14 cellular contexts compared by ENCODE assay signal in the genomic region with DNA sequence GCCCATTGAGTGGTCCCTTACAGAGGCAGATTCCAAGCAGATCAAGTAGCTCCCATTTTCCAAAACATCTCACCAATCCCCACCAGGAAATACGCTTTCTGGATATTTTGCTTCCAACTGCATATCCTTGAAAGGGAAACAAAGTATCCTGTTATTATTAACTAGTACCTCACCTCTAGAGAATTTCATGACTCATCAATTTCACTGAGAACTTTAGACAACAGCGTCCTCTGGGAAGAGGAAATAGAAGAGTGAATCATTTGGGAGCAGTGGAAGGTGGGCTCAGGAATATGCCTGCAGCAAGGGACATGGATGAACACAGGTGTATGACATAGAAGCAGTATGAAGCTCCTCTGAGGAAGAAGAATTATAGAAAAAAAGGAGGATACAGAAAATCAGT.
DNase-seq lines count a peak whose midpoint lies in the region; ATAC-seq, FAIRE-seq and TF ChIP-seq lines count a peak whose summit lies in the region.
"Had no signal": no experiment of that assay in that cellular context is flagged by ENCODE, and none has a peak within 500 bp of the region (broad histone marks: within the 10 kb centered on the region; RNA-seq: fewer than 3 reads in every experiment).

No MANE protein-coding gene starts in this region.

- peaks cover 12% of the 10 kb centered on the region for H3K4me1 Mint-ChIP-seq in endothelial cell (ENCODE audit: unreplicated experiment)
- no peaks in the 10 kb centered on the region for H3K4me1 Mint-ChIP-seq in type B pancreatic cell (ENCODE audit: unreplicated experiment)
- H3K4me1 Mint-ChIP-seq: stimulated activated memory B cell treated with anti-CD40 and anti-IgM and Interleukin-4, amounts not matched to agents 10 μg/mL and 1 μg/mL and 100 μg/mL, for 72 hours had no signal

- peak overlapping the region; percentile 79 for H3K27ac Mint-ChIP-seq in endothelial cell (ENCODE audit: unreplicated experiment)
- no peak overlapping the region for H3K27ac Mint-ChIP-seq in type B pancreatic cell
- H3K27ac Mint-ChIP-seq: stimulated activated memory B cell treated with anti-CD40 and anti-IgM and Interleukin-4, amounts not matched to agents 10 μg/mL and 1 μg/mL and 100 μg/mL, for 72 hours had no signal

- H3K27me3 Mint-ChIP-seq in endothelial cell (ENCODE audit: unreplicated experiment), result peaks cover 3% of the 10 kb centered on the region
- H3K27me3 Mint-ChIP-seq in type B pancreatic cell, result peaks cover 3% of the 10 kb centered on the region
- H3K27me3 Mint-ChIP-seq: stimulated activated memory B cell treated with anti-CD40 and anti-IgM and Interleukin-4, amounts not matched to agents 10 μg/mL and 1 μg/mL and 100 μg/mL, for 72 hours had no signal

- TF ChIP-seq CTCF in BJ (IDR thresholded peaks at IDR 0.05; ENCODE audit: insufficient read depth, low read depth, low read length) (0 out of 2 replicates have a peak, but pooled peaks have one; percentile 27), endothelial cell (IDR thresholded peaks at IDR 0.05; ENCODE audit: unreplicated experiment) (no peak), type B pancreatic cell (conservative IDR thresholded peaks at IDR 0.05) (no peak), upper lobe of right lung (IDR thresholded peaks at IDR 0.05) (no peak)

- peaks cover 23% of the 10 kb centered on the region for H3K9me3 ChIP-seq in mesenchymal stem cell (ENCODE audit: control insufficient read depth, low read length)
- peaks cover 17% of the 10 kb centered on the region for H3K9me3 ChIP-seq in upper lobe of right lung
- H3K9me3 ChIP-seq: neutrophil had no signal

- H3K27me3 ChIP-seq in BJ (ENCODE audit: control insufficient read depth, insufficient read depth, low read length) (no peaks in the 10 kb centered on the region), mesenchymal stem cell (ENCODE audit: control insufficient read depth in 1 of 2, insufficient read depth in 1 of 2, low read length in 2 of 2) (no peaks in the 10 kb centered on the region), upper lobe of right lung (no peaks in the 10 kb centered on the region)
- H3K27me3 ChIP-seq: neutrophil had no signal

- peak overlapping the region; percentile 0 for H3K9ac ChIP-seq in mesenchymal stem cell (ENCODE audit: low read length)

- H3K79me1 ChIP-seq in mesenchymal stem cell (replicated peaks; ENCODE audit: low read length, poor library complexity, severe bottlenecking), result no peaks in the 10 kb centered on the region

- peak overlapping the region in 1 of 2 experiments; percentile 40 for H3K18ac ChIP-seq in mesenchymal stem cell (ENCODE audit: low read depth in 1 of 2, low read length in 2 of 2)

- no peak overlapping the region for H4K8ac ChIP-seq in mesenchymal stem cell (ENCODE audit: low read length)

- no peak overlapping the region for H2BK120ac ChIP-seq in mesenchymal stem cell (ENCODE audit: low read depth, low read length)

- H2BK5ac ChIP-seq in mesenchymal stem cell (ENCODE audit: low read depth, low read length, poor library complexity, severe bottlenecking), result peak overlapping the region; percentile 92

- H2BK15ac ChIP-seq in mesenchymal stem cell (ENCODE audit: low read depth, poor library complexity, severe bottlenecking), result no peak overlapping the region

- H2AFZ ChIP-seq in mesenchymal stem cell (ENCODE audit: low read depth, low read length), result peak overlapping the region; percentile 63

- no peak overlapping the region for H3K23ac ChIP-seq in mesenchymal stem cell (ENCODE audit: low read length in 2 of 2)

- no peak overlapping the region for H2BK12ac ChIP-seq in mesenchymal stem cell (ENCODE audit: low read length in 2 of 2)

- WGBS in mesenchymal stem cell, result 8% methylated on average over 2 of the region's 2 CpGs

- ATAC-seq in HG03432 (IDR thresholded peaks at IDR 0.05; ENCODE audit: unreplicated experiment) (no peak), upper lobe of right lung (no peak)
- ATAC-seq: lower lobe of right lung; stimulated activated memory B cell treated with anti-CD40 and anti-IgM and Interleukin-4, amounts not matched to agents 10 μg/mL and 1 μg/mL and 100 μg/mL, for 72 hours had no signal

- intact Hi-C loops in upper lobe of right lung (cut with DNase I), result no loop called here

- H3K36me3 Mint-ChIP-seq in endothelial cell (ENCODE audit: low read depth, unreplicated experiment), result peaks cover 5% of the 10 kb centered on the region
- no peaks in the 10 kb centered on the region for H3K36me3 Mint-ChIP-seq in type B pancreatic cell
- H3K36me3 Mint-ChIP-seq: stimulated activated memory B cell treated with anti-CD40 and anti-IgM and Interleukin-4, amounts not matched to agents 10 μg/mL and 1 μg/mL and 100 μg/mL, for 72 hours had no signal

- FAIRE-seq in RCC 7860 (lab: Jason Lieb, UNC), result peak; percentile 96

- CTCF ChIA-PET in BJ (lab: Yijun Ruan, JAX), result interaction anchor here (0.7 to 4.8 kb wide), 12 partner anchors 9 to 888 kb away, joined by 3 to 61 read pairs (median 6); partner anchors contain the start of gene FBXL7

- H3K27ac ChIP-seq in mesenchymal stem cell (ENCODE audit: low read length, poor library complexity, severe bottlenecking), result peak overlapping the region; percentile 95
- no peak overlapping the region for H3K27ac ChIP-seq in upper lobe of right lung
- H3K27ac ChIP-seq: C4-2B, lower lobe of right lung, neutrophil had no signal

- no peak overlapping the region for H4K91ac ChIP-seq in mesenchymal stem cell (ENCODE audit: low read length)

- H3K36me3 ChIP-seq in BJ (ENCODE audit: control insufficient read depth, insufficient read depth, low read length) (no peaks in the 10 kb centered on the region), mesenchymal stem cell (ENCODE audit: control insufficient read depth in 1 of 2, insufficient read depth in 2 of 2, low read depth in 1 of 2, low read length in 2 of 2) (no peaks in the 10 kb centered on the region), upper lobe of right lung (no peaks in the 10 kb centered on the region)
- H3K36me3 ChIP-seq: lower lobe of right lung, neutrophil had no signal

- POLR2A ChIA-PET in BJ (lab: Charles Lee), result no interaction called here

- H3K4me1 ChIP-seq in mesenchymal stem cell (ENCODE audit: control insufficient read depth, insufficient read depth, low read depth, low read length) (peaks cover 2% of the 10 kb centered on the region), upper lobe of right lung (no peaks in the 10 kb centered on the region)
- H3K4me1 ChIP-seq: lower lobe of right lung had no signal

- no peak overlapping the region for H3K4ac ChIP-seq in mesenchymal stem cell (ENCODE audit: low read depth in 1 of 2, low read length in 2 of 2)

- H2AK5ac ChIP-seq in mesenchymal stem cell (ENCODE audit: low read length, severe bottlenecking), result peak overlapping the region; percentile 41

- H3K9me3 Mint-ChIP-seq in endothelial cell (ENCODE audit: unreplicated experiment) (peaks cover 5% of the 10 kb centered on the region), type B pancreatic cell (peaks cover 16% of the 10 kb centered on the region)

- H3K14ac ChIP-seq in mesenchymal stem cell (ENCODE audit: low read length in 2 of 2), result no peak overlapping the region

- DNase-seq in BJ (ENCODE audit: low read depth) (no peak), RCC 7860 (ENCODE audit: low spot score) (peak; percentile 93), endothelial cell (ENCODE audit: low spot score) (no peak), mesenchymal stem cell (peak; percentile 56), type B pancreatic cell (ENCODE audit: extremely low spot score, unreplicated experiment) (no peak), upper lobe of right lung (no peak)
- DNase-seq in activated T-cell treated with anti-CD3 and anti-CD28 coated beads, Interleukin-2, amount 50 U/mL, for 1 hour, result no peak
- DNase-seq: lower lobe of right lung; NCI-H2227 treated with DMSO at 0.1 percent for 48 hours; stimulated activated CD4-positive, alpha-beta T cell treated with anti-CD3 and anti-CD28 coated beads, Interleukin-2, amount 100 ng/mL, for 24 hours had no signal

- H3K4me3 Mint-ChIP-seq in endothelial cell (ENCODE audit: unreplicated experiment), result no peak overlapping the region
- H3K4me3 Mint-ChIP-seq in type B pancreatic cell, result no peak overlapping the region
- H3K4me3 Mint-ChIP-seq: stimulated activated memory B cell treated with anti-CD40 and anti-IgM and Interleukin-4, amounts not matched to agents 10 μg/mL and 1 μg/mL and 100 μg/mL, for 72 hours had no signal

- H3K4me3 ChIP-seq in BJ (ENCODE audit: low read depth, low read length), result no peak overlapping the region
- H3K4me3 ChIP-seq in mesenchymal stem cell (ENCODE audit: insufficient read depth in 1 of 2, low read depth in 1 of 2, low read length in 2 of 2), result no peak overlapping the region
- no peak overlapping the region for H3K4me3 ChIP-seq in upper lobe of right lung
- H3K4me3 ChIP-seq: lower lobe of right lung had no signal

- H3K4me2 ChIP-seq in mesenchymal stem cell (ENCODE audit: low read length, poor library complexity, severe bottlenecking), result peak overlapping the region; percentile 43

Comparison
In these comparisons a context has a peak if more than half of its experiments do, and no peak if none do; other contexts are left out.
1. DNase-seq: peak in RCC 7860 (single experiment) and mesenchymal stem cell (single experiment); none in BJ (single experiment), endothelial cell (single experiment), type B pancreatic cell (single experiment), activated T-cell treated with anti-CD3 and anti-CD28 coated beads, Interleukin-2, amount 50 U/mL, for 1 hour (single experiment) and upper lobe of right lung (single experiment).